22 cellular contexts compared by ENCODE assay signal in the genomic region with DNA sequence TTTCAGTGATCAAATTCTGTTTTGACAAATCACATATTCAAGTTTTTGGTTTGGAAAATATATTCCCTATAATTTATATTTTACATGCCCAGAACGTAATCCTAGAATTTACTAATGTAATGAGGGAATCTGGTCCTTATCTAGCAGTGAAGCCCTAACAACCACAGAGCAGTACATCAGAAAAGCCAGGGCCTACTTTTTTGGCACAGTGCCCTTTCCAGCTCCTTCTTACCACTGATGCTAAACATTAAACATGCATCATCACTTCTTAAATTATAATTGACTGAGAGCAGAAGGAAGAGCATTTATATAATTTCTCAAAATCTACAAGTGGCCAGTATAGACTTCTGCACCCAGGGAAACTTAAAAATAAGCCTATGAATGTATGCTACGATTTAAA.
DNase-seq lines count a peak whose midpoint lies in the region; ATAC-seq, FAIRE-seq and TF ChIP-seq lines count a peak whose summit lies in the region.
"Had no signal": no experiment of that assay in that cellular context is flagged by ENCODE, and none has a peak within 500 bp of the region (broad histone marks: within the 10 kb centered on the region; RNA-seq: fewer than 3 reads in every experiment).

No MANE protein-coding gene starts in this region.

- H3K9me1 ChIP-seq in K562 (ENCODE audit: control insufficient read depth, insufficient read depth, low read length), result no peaks in the 10 kb centered on the region

- H3K79me2 ChIP-seq in K562 (ENCODE audit: control insufficient read depth, insufficient read depth, low read length), result no peaks in the 10 kb centered on the region

- no peaks in the 10 kb centered on the region for H4K20me1 ChIP-seq in K562 (replicated peaks; ENCODE audit: control insufficient read depth, insufficient read depth, low read length)

- no peaks in the 10 kb centered on the region for H3K27me3 ChIP-seq in K562 (ENCODE audit: control insufficient read depth in 2 of 2, insufficient read depth in 2 of 2, low read length in 2 of 2)
- no peaks in the 10 kb centered on the region for H3K27me3 ChIP-seq in naive thymus-derived CD4-positive, alpha-beta T cell (ENCODE audit: control insufficient read depth in 2 of 2, insufficient read depth in 2 of 2, low read length in 2 of 2)
- H3K27me3 ChIP-seq: Peyer's patch had no signal

- no peak for TF ChIP-seq EP300 in K562 (IDR thresholded peaks at IDR 0.05; ENCODE audit: low read length)

- CTCF ChIA-PET in K562 (lab: Yijun Ruan, JAX; ENCODE audit: low intra/inter-chr PET ratio), result no interaction called here
- CTCF ChIA-PET in naive thymus-derived CD4-positive, alpha-beta T cell (lab: Charles Lee), result no interaction called here

- no peak overlapping the region for H3K4me3 Mint-ChIP-seq in activated naive CD8-positive, alpha-beta T cell
- H3K4me3 Mint-ChIP-seq in activated naive CD8-positive, alpha-beta T cell treated with anti-CD3 and anti-CD28 coated beads for 36 hours, result no peak overlapping the region
- no peak overlapping the region for H3K4me3 Mint-ChIP-seq in naive thymus-derived CD4-positive, alpha-beta T cell
- H3K4me3 Mint-ChIP-seq: CD8-positive, alpha-beta memory T cell; H9 had no signal

- peaks cover 24% of the 10 kb centered on the region for H3K36me3 Mint-ChIP-seq in activated naive CD8-positive, alpha-beta T cell
- H3K36me3 Mint-ChIP-seq in activated naive CD8-positive, alpha-beta T cell treated with anti-CD3 and anti-CD28 coated beads for 36 hours, result peaks cover 47% of the 10 kb centered on the region
- peaks cover 37 to 75% (median 48%) of the 10 kb centered on the region in 5 donors for H3K36me3 Mint-ChIP-seq in naive thymus-derived CD4-positive, alpha-beta T cell

- no peak overlapping the region for H3K4me2 ChIP-seq in K562 (ENCODE audit: insufficient read depth, low read length)

- 95% methylated on average over 2 of the region's 2 CpGs for WGBS in K562 (ENCODE audit: insufficient coverage, low coverage, missing lambda C conversion rate)

- H3K27me3 Mint-ChIP-seq in activated naive CD8-positive, alpha-beta T cell, result no peaks in the 10 kb centered on the region
- no peaks in the 10 kb centered on the region for H3K27me3 Mint-ChIP-seq in activated naive CD8-positive, alpha-beta T cell treated with anti-CD3 and anti-CD28 coated beads for 36 hours
- H3K27me3 Mint-ChIP-seq in naive thymus-derived CD4-positive, alpha-beta T cell, result no peaks in the 10 kb centered on the region
- H3K27me3 Mint-ChIP-seq: CD8-positive, alpha-beta memory T cell had no signal

- peak overlapping the region; percentile 34 for H3K27ac Mint-ChIP-seq in activated naive CD8-positive, alpha-beta T cell
- H3K27ac Mint-ChIP-seq in activated naive CD8-positive, alpha-beta T cell treated with anti-CD3 and anti-CD28 coated beads for 36 hours, result no peak overlapping the region
- H3K27ac Mint-ChIP-seq in naive thymus-derived CD4-positive, alpha-beta T cell, result peak overlapping the region in 6 of 9 donors; percentile 40 to 83 (median 52)
- H3K27ac Mint-ChIP-seq: H9 had no signal

- no peak overlapping the region for H3K9ac ChIP-seq in K562 (ENCODE audit: insufficient read depth in 1 of 2, low read depth in 2 of 2, low read length in 2 of 2)
- H3K9ac ChIP-seq: GM23248 had no signal

- in situ Hi-C loops in K562 (cut with MboI), result no loop called here

- H3K4me1 ChIP-seq in K562 (replicated peaks in 1 of 2; ENCODE audit: control insufficient read depth in 2 of 2, insufficient read depth in 2 of 2, low read length in 2 of 2), result no peaks in the 10 kb centered on the region
- peaks cover 6 to 11% of the 10 kb centered on the region in 2 donors for H3K4me1 ChIP-seq in naive thymus-derived CD4-positive, alpha-beta T cell (ENCODE audit: control insufficient read depth in 2 of 2, insufficient read depth in 2 of 2, low read length in 2 of 2)
- H3K4me1 ChIP-seq: Peyer's patch had no signal

- H2AFZ ChIP-seq in K562 (ENCODE audit: low read depth, low read length), result no peak overlapping the region
- H2AFZ ChIP-seq: GM23248 had no signal

- intact Hi-C loops in K562 (cut with micrococcal nuclease), result no loop called here
- intact Hi-C loops in naive thymus-derived CD4-positive, alpha-beta T cell (cut with micrococcal nuclease), result no loop called here
- intact Hi-C loops in left ventricle myocardium superior (cut with micrococcal nuclease), result no loop called here

- peaks cover 18% of the 10 kb centered on the region for H3K4me1 Mint-ChIP-seq in activated naive CD8-positive, alpha-beta T cell (ENCODE audit: low read depth)
- H3K4me1 Mint-ChIP-seq in activated naive CD8-positive, alpha-beta T cell treated with anti-CD3 and anti-CD28 coated beads for 36 hours, result peaks cover 29% of the 10 kb centered on the region
- H3K4me1 Mint-ChIP-seq in naive thymus-derived CD4-positive, alpha-beta T cell, result peaks cover 4 to 28% (median 24%) of the 10 kb centered on the region in 7 donors

- H3K9me3 ChIP-seq in K562 (replicated peaks; ENCODE audit: control insufficient read depth, insufficient read depth, low read depth, low read length), result no peaks in the 10 kb centered on the region
- H3K9me3 ChIP-seq in naive thymus-derived CD4-positive, alpha-beta T cell (ENCODE audit: control insufficient read depth in 2 of 3, low read length in 3 of 3), result no peaks in the 10 kb centered on the region
- H3K9me3 ChIP-seq: Peyer's patch had no signal

- POLR2A ChIA-PET in K562 (lab: Yijun Ruan, JAX), result interaction anchor here (1.4 to 1.6 kb wide), 2 partner anchors 11 to 19 kb away, joined by 3 to 5 read pairs; no protein-coding TSS in a partner anchor
- POLR2A ChIA-PET in naive thymus-derived CD4-positive, alpha-beta T cell (lab: Charles Lee), result no interaction called here

- no peak for TF ChIP-seq POLR2A in K562 (conservative IDR thresholded peaks at IDR 0.05)

- no peak overlapping the region for H3K4me3 ChIP-seq in K562
- no peak overlapping the region for H3K4me3 ChIP-seq in naive thymus-derived CD4-positive, alpha-beta T cell (ENCODE audit: low read length)
- H3K4me3 ChIP-seq: GM23248, Peyer's patch had no signal

- DNase-seq in activated naive CD8-positive, alpha-beta T cell treated with anti-CD3 and anti-CD28 coated beads for 36 hours, result no peak
- DNase-seq in ELR (ENCODE audit: low read depth) (peak; percentile 2), K562 (ENCODE audit: extremely low read depth in 1 of 4, low spot score in 3 of 4) (no peak), left ventricle myocardium superior (no peak)
- no peak for DNase-seq in naive thymus-derived CD4-positive, alpha-beta T cell
- no peak for DNase-seq in stimulated activated naive CD4-positive, alpha-beta T cell treated with Interleukin-2 at 50 U/mL for 16 hours (lab: John Stamatoyannopoulos, UW)
- DNase-seq: C1 segment of cervical spinal cord; Calu3; CD8-positive, alpha-beta memory T cell; DMS53; EL; GM23248; H9; KBM-7; NCI-H1092; NCI-H1436; NCI-H1930; NCI-H2227 treated with DMSO at 0.1 percent for 48 hours; NCI-H510A treated with DMSO at 0.1 percent for 48 hours; NCI-H748 treated with DMSO at 0.1 percent for 48 hours; Peyer's patch had no signal

- FAIRE-seq in K562 (lab: Jason Lieb, UNC), result no peak

- no TSS peak for BruUV-seq in K562 (replicated peaks; lab: Mats Ljungman, UMichigan)

- H3K9me3 Mint-ChIP-seq in activated naive CD8-positive, alpha-beta T cell (ENCODE audit: low read depth), result no peaks in the 10 kb centered on the region
- H3K9me3 Mint-ChIP-seq in activated naive CD8-positive, alpha-beta T cell treated with anti-CD3 and anti-CD28 coated beads for 36 hours, result no peaks in the 10 kb centered on the region
- no peaks in the 10 kb centered on the region for H3K9me3 Mint-ChIP-seq in naive thymus-derived CD4-positive, alpha-beta T cell
- H3K9me3 Mint-ChIP-seq: CD8-positive, alpha-beta memory T cell; H9 had no signal

- TF ChIP-seq RAD21 in K562 (CRISPR knock-in tag; conservative IDR thresholded peaks at IDR 0.05 in 1 of 2, IDR thresholded peaks at IDR 0.05 in 1 of 2), result no peak

- no peak overlapping the region for H3K27ac ChIP-seq in K562 (ENCODE audit: extremely low read depth, low read depth, low read length)
- no peak overlapping the region for H3K27ac ChIP-seq in naive thymus-derived CD4-positive, alpha-beta T cell (ENCODE audit: low read depth, low read length)
- H3K27ac ChIP-seq: GM23248, Peyer's patch had no signal

- peaks cover 97% of the 10 kb centered on the region for H3K36me3 ChIP-seq in K562 (ENCODE audit: control insufficient read depth, insufficient read depth, low read length)
- H3K36me3 ChIP-seq in naive thymus-derived CD4-positive, alpha-beta T cell (ENCODE audit: control insufficient read depth in 2 of 3, insufficient read depth in 3 of 3, low read length in 3 of 3), result peaks cover 0 to 76% (median 26%) of the 10 kb centered on the region in 3 experiments

- no peak for ATAC-seq in K562
- no peak for ATAC-seq in naive thymus-derived CD4-positive, alpha-beta T cell
- ATAC-seq in left ventricle myocardium superior, result no peak

- no peak for TF ChIP-seq CTCF in K562 (IDR thresholded peaks at IDR 0.05 in 2 of 3, conservative IDR thresholded peaks at IDR 0.05 in 1 of 3; ENCODE audit: insufficient read depth in 2 of 3, low read depth in 1 of 3, low read length in 3 of 3)

TF ChIP-seq in K562, 482 proteins besides CTCF, POLR2A, EP300 and RAD21:
- peak; percentile 64 for TF ChIP-seq NFIC (IDR thresholded peaks at IDR 0.05)
- no peak for TF ChIP-seq ZNF445 (CRISPR knock-in tag; IDR thresholded peaks at IDR 0.05; ENCODE audit: low read depth)
TF ChIP-seq in K562: peak in this region for 1.
